8 cellular contexts compared by ENCODE assay signal in the genomic region with DNA sequence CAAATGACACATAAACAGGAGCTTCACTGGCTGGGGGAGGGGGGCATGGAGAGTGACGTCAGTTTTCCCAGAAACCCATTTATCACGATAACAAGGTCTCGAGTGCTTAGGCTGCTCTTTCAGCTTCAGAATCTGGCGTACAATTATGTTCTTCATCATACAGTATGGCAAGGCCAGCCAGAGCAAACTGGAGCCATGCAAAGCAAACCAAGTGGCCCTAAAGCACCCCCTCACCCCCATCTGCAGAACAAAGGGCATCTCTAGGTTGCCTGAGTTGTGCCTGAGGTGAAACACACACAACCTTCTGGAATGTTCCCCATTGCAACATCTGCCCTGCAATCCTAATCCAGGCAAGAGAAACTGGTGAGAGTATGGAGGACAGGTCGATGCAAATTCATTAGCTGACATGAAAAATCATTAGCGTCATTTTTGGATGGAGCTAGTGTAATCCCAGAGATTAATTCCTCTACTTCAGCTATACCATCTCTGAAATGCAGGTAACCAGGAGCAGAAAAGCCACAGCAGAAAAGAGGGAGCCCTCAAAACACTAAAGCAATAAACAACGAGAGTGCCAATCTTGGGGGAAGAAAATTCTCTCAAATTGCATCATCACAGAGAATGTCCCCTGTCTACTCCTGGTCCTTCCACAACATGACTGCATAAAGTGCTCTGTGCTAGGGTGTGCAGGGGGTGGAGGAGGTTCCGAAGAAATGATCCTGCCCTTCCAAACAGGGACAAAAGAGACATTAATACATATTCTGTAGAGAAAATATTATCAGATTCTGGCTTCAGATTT. TPM values are rescaled to one million over a fixed set of nuclear protein-coding genes. Genes with fewer than 3 reads are reported as not detected.
A peak's percentile ranks its signal among the peaks of the same experiment; 100 is the strongest.
DNase-seq lines count a peak whose midpoint lies in the region; ATAC-seq, FAIRE-seq and TF ChIP-seq lines count a peak whose summit lies in the region.

No MANE protein-coding gene starts in this region.

- H3K4me1 Mint-ChIP-seq in MCF 10A (ENCODE audit: insufficient read depth, unreplicated experiment), result no peaks in the 10 kb centered on the region

- POLR2A ChIA-PET in MCF 10A (lab: Yijun Ruan, JAX), result interaction anchor here (0.6 to 1.4 kb wide), 4 partner anchors 35 to 215 kb away, joined by 3 to 5 read pairs (median 4); no protein-coding TSS in a partner anchor

- CTCF ChIA-PET in MCF 10A (lab: Yijun Ruan, JAX), result interaction anchor here (1.0 kb wide), 2 partner anchors 13 to 108 kb away, joined by 4 to 5 read pairs; no protein-coding TSS in a partner anchor

- H3K4me3 ChIP-seq in breast epithelium (peak overlapping the region in 1 of 3 donors; percentile 84), fibroblast of villous mesenchyme (ENCODE audit: low read depth, low read length) (peak overlapping the region; percentile 68)

- H3K27me3 ChIP-seq in breast epithelium, result peaks cover 0 to 11% of the 10 kb centered on the region in 2 donors

- no peak overlapping the region for H3K27ac ChIP-seq in breast epithelium

- H3K4me1 ChIP-seq in breast epithelium, result no peaks in the 10 kb centered on the region

- DNase-seq in MCF 10A (ENCODE audit: unreplicated experiment) (peak; percentile 35), breast epithelium (ENCODE audit: low spot score in 2 of 2) (no peak), fibroblast of villous mesenchyme (ENCODE audit: low read depth) (peak; percentile 65), D721Med (ENCODE audit: insufficient read length, low spot score) (no peak)
- DNase-seq in activated CD4-positive, alpha-beta T cell treated with anti-CD3 and anti-CD28 coated beads, Interleukin-2, amount 50 U/mL, for 1 hour, result peak; percentile 60
- peak; percentile 52 for DNase-seq in stimulated activated CD8-positive, alpha-beta memory T cell treated with anti-CD3 and anti-CD28 coated beads, Interleukin-4, amount 100 ng/mL, for 24 hours (ENCODE audit: low read depth)

- H3K27me3 Mint-ChIP-seq in MCF 10A (ENCODE audit: insufficient read depth, unreplicated experiment), result no peaks in the 10 kb centered on the region

- ATAC-seq in HG03342 (IDR thresholded peaks at IDR 0.05; ENCODE audit: unreplicated experiment), result no peak
- no peak for ATAC-seq in HG03196 (IDR thresholded peaks at IDR 0.05; ENCODE audit: unreplicated experiment)

- no peaks in the 10 kb centered on the region for H3K36me3 ChIP-seq in breast epithelium

- intact Hi-C loops in MCF 10A (cut with micrococcal nuclease), result loop anchor here (10.0 kb wide), 1 partner anchor 76 kb away; no protein-coding TSS in a partner anchor
- intact Hi-C loops in breast epithelium (cut with DNase I; ENCODE audit: low total_unique reads), result no loop called here

- no peaks in the 10 kb centered on the region for H3K36me3 Mint-ChIP-seq in MCF 10A (ENCODE audit: insufficient read depth, unreplicated experiment)

- H3K9me3 ChIP-seq in breast epithelium, result no peaks in the 10 kb centered on the region

- no peak overlapping the region for H3K27ac Mint-ChIP-seq in MCF 10A (ENCODE audit: low read depth, unreplicated experiment)

- no peaks in the 10 kb centered on the region for H3K9me3 Mint-ChIP-seq in MCF 10A (ENCODE audit: unreplicated experiment)

- peak overlapping the region; percentile 77 for H3K4me3 Mint-ChIP-seq in MCF 10A (ENCODE audit: unreplicated experiment)

- no peak for FAIRE-seq in D721Med (lab: Jason Lieb, UNC)

- BruUV-seq in MCF 10A (replicated peaks; lab: Mats Ljungman, UMichigan), result no TSS peak

- TF ChIP-seq CTCF in MCF 10A (IDR thresholded peaks at IDR 0.05; ENCODE audit: unreplicated experiment) (no peak), breast epithelium (IDR thresholded peaks at IDR 0.05) (no peak), fibroblast of villous mesenchyme (IDR thresholded peaks at IDR 0.05; ENCODE audit: insufficient read depth, low read depth, low read length) (no peak), D721Med (IDR thresholded peaks at IDR 0.05; ENCODE audit: insufficient read depth, missing control alignments) (no peak)

- no peak for TF ChIP-seq POLR2A in breast epithelium (IDR thresholded peaks at IDR 0.05)

RNA-seq across cellular contexts. Expression of a gene that starts 1.8 kb away (rescaled TPM):
- 3.8 and 4.7 TPM in 2 replicates for total RNA-seq in MCF 10A (2022)
- 10 to 100 TPM; 13.1 to 29.2 (median 23.3) TPM for total RNA-seq in breast epithelium
- 17.1 and 17.7 TPM in 2 replicates for total RNA-seq in fibroblast of villous mesenchyme

Comparison
In these comparisons a context has a peak if more than half of its experiments do, and no peak if none do; other contexts are left out.
1. DNase-seq: peak in MCF 10A (single experiment), activated CD4-positive, alpha-beta T cell treated with anti-CD3 and anti-CD28 coated beads, Interleukin-2, amount 50 U/mL, for 1 hour (single experiment), fibroblast of villous mesenchyme (single experiment) and stimulated activated CD8-positive, alpha-beta memory T cell treated with anti-CD3 and anti-CD28 coated beads, Interleukin-4, amount 100 ng/mL, for 24 hours (single experiment); none in breast epithelium (0 of 2) and D721Med (single experiment).